ENCODE assay signal across 16 cellular contexts in genomic region chr6:140486468-140487361, GRCh38.
A peak's percentile ranks its signal among the peaks of the same experiment; 100 is the strongest.
DNase-seq lines count a peak whose midpoint lies in the region; ATAC-seq and TF ChIP-seq lines count a peak whose summit lies in the region.
"Had no signal": no experiment of that assay in that cellular context is flagged by ENCODE, and none has a peak within 500 bp of the region (broad histone marks: within the 10 kb centered on the region; RNA-seq: fewer than 3 reads in every experiment).

No MANE protein-coding gene starts in this region.

- H3K36me3 ChIP-seq in mammary epithelial cell (ENCODE audit: insufficient read depth, low read length), result no peaks in the 10 kb centered on the region
- H3K36me3 ChIP-seq: heart right ventricle, upper lobe of left lung had no signal

- no peak overlapping the region for H3K4me3 Mint-ChIP-seq in osteocyte (ENCODE audit: unreplicated experiment)
- H3K4me3 Mint-ChIP-seq: CD8-positive, alpha-beta memory T cell; memory B cell had no signal

- no peaks in the 10 kb centered on the region for H3K27me3 ChIP-seq in mammary epithelial cell (ENCODE audit: insufficient read depth, low read length)
- H3K27me3 ChIP-seq: heart right ventricle, upper lobe of left lung had no signal

- H3K27ac Mint-ChIP-seq in osteocyte (ENCODE audit: unreplicated experiment), result peak overlapping the region; percentile 82
- H3K27ac Mint-ChIP-seq: activated naive CD4-positive, alpha-beta T cell treated with anti-CD3 and anti-CD28 coated beads, Interleukin-2, amount 50 U/mL, for 72 hours; CD8-positive, alpha-beta memory T cell; memory B cell had no signal

- WGBS in mammary epithelial cell (ENCODE audit: low coverage, missing lambda C conversion rate), result 75% methylated on average over 2 of the region's 2 CpGs

- peaks cover 45% of the 10 kb centered on the region for H3K4me1 Mint-ChIP-seq in osteocyte (ENCODE audit: unreplicated experiment)
- H3K4me1 Mint-ChIP-seq: CD8-positive, alpha-beta memory T cell; memory B cell had no signal

- peaks cover 16% of the 10 kb centered on the region for H3K4me1 ChIP-seq in mammary epithelial cell (ENCODE audit: insufficient read depth, low read length)

- no peaks in the 10 kb centered on the region for H3K79me2 ChIP-seq in mammary epithelial cell (ENCODE audit: insufficient read depth, low read length)

- intact Hi-C loops in mammary epithelial cell (cut with micrococcal nuclease), result no loop called here

- H3K36me3 Mint-ChIP-seq in osteocyte (ENCODE audit: unreplicated experiment), result peaks cover 11% of the 10 kb centered on the region
- H3K36me3 Mint-ChIP-seq: activated naive CD4-positive, alpha-beta T cell treated with anti-CD3 and anti-CD28 coated beads, Interleukin-2, amount 50 U/mL, for 72 hours; CD8-positive, alpha-beta memory T cell; memory B cell had no signal

- H2AFZ ChIP-seq in mammary epithelial cell (ENCODE audit: low read depth, low read length), result no peak overlapping the region

- H3K27me3 Mint-ChIP-seq in osteocyte (ENCODE audit: unreplicated experiment), result no peaks in the 10 kb centered on the region
- H3K27me3 Mint-ChIP-seq: memory B cell had no signal

- dilution Hi-C loops in mammary epithelial cell (cut with HindIII; ENCODE audit: low sequenced_read_pairs), result no loop called here

- no TSS peak for BruUV-seq in mammary epithelial cell (replicated peaks; lab: Mats Ljungman, UMichigan)

- H3K4me3 ChIP-seq in mammary epithelial cell (replicated peaks in 1 of 3; ENCODE audit: insufficient read depth in 1 of 3, low read depth in 2 of 3, low read length in 3 of 3), result no peak overlapping the region
- H3K4me3 ChIP-seq: heart right ventricle, upper lobe of left lung had no signal

- peak; percentile 13 for ATAC-seq in HG03025 (IDR thresholded peaks at IDR 0.05; ENCODE audit: low FRiP score, unreplicated experiment)
- ATAC-seq: activated naive CD4-positive, alpha-beta T cell treated with anti-CD3 and anti-CD28 coated beads, Interleukin-2, amount 50 U/mL, for 72 hours had no signal

- CTCF ChIA-PET in mammary epithelial cell (lab: Charles Lee; ENCODE audit: low non-redundant PET), result interaction anchor here (0.7 kb wide), 1 partner anchor 1111 kb away, joined by 8 read pairs; no protein-coding TSS in a partner anchor

- H4K20me1 ChIP-seq in mammary epithelial cell (ENCODE audit: insufficient read depth, low read length), result no peaks in the 10 kb centered on the region

- peak; percentile 65 for DNase-seq in EL
- no peak for DNase-seq in mammary epithelial cell
- DNase-seq in osteocyte (ENCODE audit: extremely low spot score, unreplicated experiment), result no peak
- no peak for DNase-seq in pons (ENCODE audit: low spot score)
- no peak for DNase-seq in ACHN
- no peak for DNase-seq in NCI-H2081 (lab: John Stamatoyannopoulos, UW)
- no peak for DNase-seq in NCI-H82 treated with DMSO at 0.1 percent for 48 hours (lab: John Stamatoyannopoulos, UW; ENCODE audit: unreplicated experiment)
- DNase-seq: CD8-positive, alpha-beta memory T cell; heart right ventricle; NK-92 treated with Interleukin-12 subunit alpha and Interleukin-12 subunit beta, amount 100 ng/mL, for 24 hours; retina; T-helper 2 cell had no signal

- H3K9me3 Mint-ChIP-seq in osteocyte (ENCODE audit: unreplicated experiment), result peaks cover 21% of the 10 kb centered on the region
- H3K9me3 Mint-ChIP-seq: activated naive CD4-positive, alpha-beta T cell treated with anti-CD3 and anti-CD28 coated beads, Interleukin-2, amount 50 U/mL, for 72 hours; memory B cell had no signal

- H3K27ac ChIP-seq in mammary epithelial cell (ENCODE audit: insufficient read depth, low read depth, low read length), result no peak overlapping the region
- H3K27ac ChIP-seq: heart right ventricle had no signal

- no peak for TF ChIP-seq CTCF in mammary epithelial cell (conservative IDR thresholded peaks at IDR 0.05 in 1 of 2, IDR thresholded peaks at IDR 0.05 in 1 of 2; ENCODE audit: extremely low read depth in 1 of 2, insufficient read depth in 1 of 2, low read depth in 1 of 2, low read length in 2 of 2)
- no peak for TF ChIP-seq CTCF in osteocyte (IDR thresholded peaks at IDR 0.05)

- H3K4me2 ChIP-seq in mammary epithelial cell (ENCODE audit: insufficient read depth, low read depth, low read length), result peak overlapping the region; percentile 64

- H3K9ac ChIP-seq in mammary epithelial cell (ENCODE audit: insufficient read depth, low read length), result no peak overlapping the region

- in situ Hi-C loops in mammary epithelial cell (cut with MboI; ENCODE audit: low sequenced_read_pairs in 2 of 2) (no loop called here), ACHN (cut with HindIII; ENCODE audit: low pct_ligation_motif_present, low pct_unique_long_range_greater_than_20kb, low sequenced_read_pairs) (no loop called here)

- no peaks in the 10 kb centered on the region for H3K9me3 ChIP-seq in mammary epithelial cell (replicated peaks; ENCODE audit: insufficient read depth, low read length)
